In genomic region chr5:134175874-134176522, GRCh38 we compare ENCODE assay signal across 8 cellular contexts. TPM values are rescaled to one million over a fixed set of nuclear protein-coding genes. Genes with fewer than 3 reads are reported as not detected.
DNase-seq lines count a peak whose midpoint lies in the region; ATAC-seq and TF ChIP-seq lines count a peak whose summit lies in the region.

No MANE protein-coding gene starts in this region.

- DNase-seq in AG10803 (ENCODE audit: low read depth) (peak; percentile 29), T-helper 17 cell (peak in 2 of 3 donors; percentile 35 to 42), epithelial cell of prostate (ENCODE audit: low read depth, low spot score) (no peak), naive B cell (no peak), NCI-H1092 (lab: John Stamatoyannopoulos, UW) (no peak), NCI-H1930 (lab: John Stamatoyannopoulos, UW) (no peak)

- H3K4me3 Mint-ChIP-seq in T-helper 17 cell (peak overlapping the region; percentile 97), naive B cell (peak overlapping the region; percentile 95 to 99 (median 96))

- no peaks in the 10 kb centered on the region for H3K9me3 Mint-ChIP-seq in naive B cell

- H3K4me1 Mint-ChIP-seq in T-helper 17 cell = peaks cover 28% of the 10 kb centered on the region
- H3K4me1 Mint-ChIP-seq in naive B cell = peaks cover 27 to 40% (median 33%) of the 10 kb centered on the region in 3 donors

- no peaks in the 10 kb centered on the region for H3K9me3 ChIP-seq in T-helper 17 cell (ENCODE audit: control insufficient read depth, low read length, poor library complexity, severe bottlenecking)

- H3K27ac Mint-ChIP-seq in T-helper 17 cell = peak overlapping the region; percentile 96
- peak overlapping the region; percentile 97 to 99 (median 98) for H3K27ac Mint-ChIP-seq in naive B cell

- H3K4me3 ChIP-seq in AG10803 (ENCODE audit: low read length) = peak overlapping the region; percentile 91

- peaks cover 12% of the 10 kb centered on the region for H3K36me3 Mint-ChIP-seq in T-helper 17 cell (ENCODE audit: low read depth)
- H3K36me3 Mint-ChIP-seq in naive B cell = peaks cover 6 to 12% of the 10 kb centered on the region in 2 donors

- H3K27me3 Mint-ChIP-seq in T-helper 17 cell = no peaks in the 10 kb centered on the region
- H3K27me3 Mint-ChIP-seq in naive B cell = no peaks in the 10 kb centered on the region

- peak overlapping the region; percentile 96 for H3K27ac ChIP-seq in epithelial cell of prostate

- TF ChIP-seq CTCF in AG10803 (conservative IDR thresholded peaks at IDR 0.05; ENCODE audit: low read length) = no peak

- ATAC-seq in GM18873 (IDR thresholded peaks at IDR 0.05; ENCODE audit: low FRiP score, unreplicated experiment) (peak; percentile 5), HG03432 (IDR thresholded peaks at IDR 0.05; ENCODE audit: unreplicated experiment) (peak; percentile 26), T-helper 17 cell (peak; percentile 26), naive B cell (ENCODE audit: low read depth in 2 of 2) (peak; percentile 8 to 15)

RNA-seq across cellular contexts. Expression of gene SKP1, which starts 0.8 kb away (rescaled TPM):
- 100 to 1,000 TPM; 284 to 339 TPM for total RNA-seq in T-helper 17 cell
- 1,000 to 10,000 TPM; 1,058 to 1,567 (median 1,113) TPM for polyA plus RNA-seq in naive B cell (ENCODE audit: low read depth in 6 of 6)

RNA-seq across cellular contexts. Expression of gene PPP2CA, which starts 49.9 kb away (rescaled TPM):
- 100 to 1,000 TPM; 233 to 239 TPM for total RNA-seq in T-helper 17 cell
- 100 to 1,000 TPM; 182 to 213 (median 190) TPM for polyA plus RNA-seq in naive B cell (ENCODE audit: low read depth in 6 of 6)

Comparison
In these comparisons a context has a peak if more than half of its experiments do, and no peak if none do; other contexts are left out.
1. DNase-seq: peak in AG10803 (single experiment) and T-helper 17 cell (2 of 3); none in epithelial cell of prostate (single experiment), naive B cell (single experiment), NCI-H1092 (single experiment) and NCI-H1930 (0 of 2).
2. Peak in every context shown above with its lines, with median percentiles within 50 percentile points of each other: ATAC-seq.